In the genomic region with DNA sequence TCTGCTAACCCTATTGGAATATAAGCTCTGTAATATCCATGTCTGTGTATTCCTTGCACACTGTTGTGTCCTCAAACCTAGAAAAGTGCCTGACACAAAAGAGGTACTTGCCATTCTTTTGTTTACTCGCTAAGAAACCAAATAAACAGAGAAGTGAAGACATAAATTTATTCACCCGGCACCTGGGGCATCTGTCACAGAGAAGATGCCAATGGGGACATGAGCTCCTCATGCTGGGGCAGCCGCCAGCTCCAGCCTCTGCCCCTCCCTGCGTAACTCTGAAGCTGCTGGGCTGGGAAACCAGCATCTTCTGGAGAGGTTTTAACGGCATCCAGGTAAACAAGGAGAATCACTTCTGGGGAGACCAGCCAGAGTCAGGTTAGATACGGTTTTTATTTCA, we compare ENCODE assay signal across 21 cellular contexts. TPM values are rescaled to one million over a fixed set of nuclear protein-coding genes. Genes with fewer than 3 reads are reported as not detected.
DNase-seq lines count a peak whose midpoint lies in the region; ATAC-seq, FAIRE-seq and TF ChIP-seq lines count a peak whose summit lies in the region.
"Had no signal": no experiment of that assay in that cellular context is flagged by ENCODE, and none has a peak within 500 bp of the region (broad histone marks: within the 10 kb centered on the region; RNA-seq: fewer than 3 reads in every experiment).

No MANE protein-coding gene starts in this region.

- no peak for TF ChIP-seq POLR2A in A549 (IDR thresholded peaks at IDR 0.05; ENCODE audit: low read length)
- no peak for TF ChIP-seq POLR2A in gastrocnemius medialis (IDR thresholded peaks at IDR 0.05)

- FAIRE-seq in A549 (lab: Jason Lieb, UNC), result peak; percentile 13
- FAIRE-seq: D721Med, GM12891, GM18507, H54 had no signal

- H3K4me1 ChIP-seq in A549, result no peaks in the 10 kb centered on the region
- peaks cover 15 to 17% of the 10 kb centered on the region in 2 donors for H3K4me1 ChIP-seq in gastrocnemius medialis
- H3K4me1 ChIP-seq: HAP-1 had no signal

- H3K4me2 ChIP-seq in A549, result no peak overlapping the region
- H3K4me2 ChIP-seq: BLaER1 had no signal

- H3K9me3 ChIP-seq in A549 (no peaks in the 10 kb centered on the region), gastrocnemius medialis (no peaks in the 10 kb centered on the region)
- H3K9me3 ChIP-seq: BLaER1, HAP-1 had no signal

- no peak for TF ChIP-seq CTCF in A549 (IDR thresholded peaks at IDR 0.05)
- TF ChIP-seq CTCF in gastrocnemius medialis (IDR thresholded peaks at IDR 0.05 in 4 of 5, conservative IDR thresholded peaks at IDR 0.05 in 1 of 5), result no peak

- no peak for TF ChIP-seq EP300 in A549 (IDR thresholded peaks at IDR 0.05)

- whole genome bisulfite sequencing in A549 (ENCODE audit: missing lambda C conversion rate), result 71% methylated on average over 6 of the region's 6 CpGs

- POLR2A ChIA-PET in A549 (lab: Yijun Ruan, JAX), result no interaction called here

- CTCF ChIA-PET in A549 (lab: Yijun Ruan, JAX), result interaction anchor here (1.2 to 3.2 kb wide), 3 partner anchors 20 to 225 kb away, joined by 4 to 25 read pairs (median 6); no protein-coding TSS in a partner anchor

- TF ChIP-seq RAD21 in A549 (conservative IDR thresholded peaks at IDR 0.05 in 1 of 2, IDR thresholded peaks at IDR 0.05 in 1 of 2), result no peak

- in situ Hi-C loops in G401 (cut with HindIII; ENCODE audit: low sequenced_read_pairs) (no loop called here), gastrocnemius medialis (cut with MboI; ENCODE audit: low sequenced_read_pairs in 4 of 4) (no loop called here)

- no peak for ATAC-seq in A549
- ATAC-seq in gastrocnemius medialis, result peak; percentile 76 to 90
- ATAC-seq in GM21619 (IDR thresholded peaks at IDR 0.05; ENCODE audit: unreplicated experiment), result no peak

- H3K36me3 ChIP-seq in gastrocnemius medialis, result no peaks in the 10 kb centered on the region
- H3K36me3 ChIP-seq: BLaER1, HAP-1 had no signal

- H3K27ac ChIP-seq in A549 (no peak overlapping the region), gastrocnemius medialis (peak overlapping the region in 3 of 4 donors; percentile 47 to 77 (median 54))
- H3K27ac ChIP-seq: BLaER1, C4-2B had no signal

- no peak for DNase-seq in A549 (ENCODE audit: low read depth in 1 of 2, low spot score in 1 of 2)
- DNase-seq in G401 (ENCODE audit: low spot score), result peak; percentile 58
- DNase-seq in mesenteric fat pad (ENCODE audit: low spot score), result peak; percentile 49
- peak; percentile 58 to 66 for DNase-seq in gastrocnemius medialis
- no peak for DNase-seq in NCI-H82 (lab: John Stamatoyannopoulos, UW)
- DNase-seq: CD4-positive, CD25-positive, alpha-beta regulatory T cell; CD8-positive, alpha-beta memory T cell; DMS 273 treated with DMSO at 0.1 percent for 48 hours; DMS79; EL; GF-D8; GOT3; HFFc6 had no signal

- H3K4me3 ChIP-seq in A549, result no peak overlapping the region
- H3K4me3 ChIP-seq in gastrocnemius medialis, result peak overlapping the region in 1 of 4 donors; percentile 24
- H3K4me3 ChIP-seq: BLaER1, HAP-1 had no signal

- no peaks in the 10 kb centered on the region for H3K27me3 ChIP-seq in gastrocnemius medialis
- H3K27me3 ChIP-seq: BLaER1 had no signal

- intact Hi-C loops in gastrocnemius medialis (cut with DNase I; ENCODE audit: low total_unique reads), result no loop called here

TF ChIP-seq in A549, 52 proteins besides CTCF, POLR2A, EP300 and RAD21:
- TF ChIP-seq FOXS1 (CRISPR knock-in tag; IDR thresholded peaks at IDR 0.05) (no peak), CBX8 (IDR thresholded peaks at IDR 0.05) (no peak), TFCP2L1 (CRISPR knock-in tag; IDR thresholded peaks at IDR 0.05) (no peak), EHF (CRISPR knock-in tag; IDR thresholded peaks at IDR 0.05) (no peak), GATA3 (IDR thresholded peaks at IDR 0.05; ENCODE audit: borderline replicate concordance) (no peak)

RNA-seq across cellular contexts. Expression of a gene that starts 15.1 kb away (rescaled TPM):
- polyA plus RNA-seq in A549 (2011; rRNA removed) (5.4 and 6.0 TPM in 2 replicates), A549 (2017; fragmentation: RNase III; extraction: RNeasy Plus Mini Kit Qiagen cat#74134 plus additional on column Dnase treatment) (0.58 to 1.1 TPM (median 0.76 TPM) in 3 replicates)
- polyA plus RNA-seq in A549 (2012; cell fraction: cytosol; rRNA removed), result 0.50 and 0.93 TPM in 2 replicates
- 19.6 and 36.8 TPM in 2 replicates for polyA plus RNA-seq in A549 (2012; cell fraction: nucleus; rRNA removed)
- polyA minus RNA-seq in A549 (2011; rRNA and poly(A)+ RNA removed), result 7.4 and 10.3 TPM in 2 replicates
- total RNA-seq in G401 (2014; rRNA removed; shearing (Covaris generic)), result 1.9 and 5.0 TPM in 2 replicates
- total RNA-seq in mesenteric fat pad (2.8 TPM), gastrocnemius medialis (1 to 10 TPM in 2 of 4 donors, under 1 TPM in 2; 0.66 to 2.0 (median 1.00) TPM)
- polyA plus RNA-seq: CD8-positive, alpha-beta memory T cell had no signal

Comparison
In these comparisons a context has a peak if more than half of its experiments do, and no peak if none do; other contexts are left out.
1. ATAC-seq: peak in gastrocnemius medialis (2 of 2); none in A549 (0 of 2) and GM21619 (single experiment).
2. DNase-seq: peak in G401 (single experiment), mesenteric fat pad (single experiment) and gastrocnemius medialis (2 of 2); none in A549 (0 of 2) and NCI-H82 (single experiment).
3. H3K27ac ChIP-seq: peak in gastrocnemius medialis (3 of 4); none in A549 (0 of 2).